Comparison of ENCODE assay signal across 8 cellular contexts in genomic region chr6:16704706-16705402, GRCh38. TPM values are rescaled to one million over a fixed set of nuclear protein-coding genes. Genes with fewer than 3 reads are reported as not detected.
DNase-seq lines count a peak whose midpoint lies in the region; ATAC-seq and TF ChIP-seq lines count a peak whose summit lies in the region.

No MANE protein-coding gene starts in this region.

- TF ChIP-seq CTCF in lower lobe of right lung (IDR thresholded peaks at IDR 0.05) (no peak), Calu3 (IDR thresholded peaks at IDR 0.05; ENCODE audit: unreplicated experiment) (no peak)

- CTCF ChIA-PET in Calu3 (lab: Charles Lee): no interaction called here

- no peaks in the 10 kb centered on the region for H3K9me3 Mint-ChIP-seq in Calu3 (ENCODE audit: low read depth, unreplicated experiment)

- H3K36me3 ChIP-seq in lower lobe of right lung (no peaks in the 10 kb centered on the region), aorta (ENCODE audit: control insufficient read depth in 1 of 2, insufficient read depth in 2 of 2, low read length in 1 of 2) (no peaks in the 10 kb centered on the region)

- no peak overlapping the region for H3K27ac Mint-ChIP-seq in Calu3 (ENCODE audit: unreplicated experiment)

- ATAC-seq in lower lobe of right lung (peak; percentile 49 to 64), aorta (ENCODE audit: low FRiP score) (peak; percentile 49), GM19023 (IDR thresholded peaks at IDR 0.05; ENCODE audit: unreplicated experiment) (no peak), GM21526 (IDR thresholded peaks at IDR 0.05; ENCODE audit: low FRiP score, unreplicated experiment) (no peak)

- DNase-seq in stimulated activated naive CD4-positive, alpha-beta T cell treated with Interleukin-2 at 50 U/mL for 16 hours (lab: John Stamatoyannopoulos, UW): peak; percentile 64
- DNase-seq in stimulated activated naive CD4-positive, alpha-beta T cell (lab: John Stamatoyannopoulos, UW): no peak
- peak; percentile 51 for DNase-seq in activated naive CD4-positive, alpha-beta T cell treated with anti-CD3 and anti-CD28 coated beads, Interleukin-2, amount 50 U/mL, for 16 hours
- no peak for DNase-seq in lower lobe of right lung
- no peak for DNase-seq in aorta
- DNase-seq in Calu3: no peak

- no peaks in the 10 kb centered on the region for H3K27me3 Mint-ChIP-seq in Calu3 (ENCODE audit: unreplicated experiment)

- H3K4me1 Mint-ChIP-seq in Calu3 (ENCODE audit: low read depth, unreplicated experiment): peaks cover 22% of the 10 kb centered on the region

- no peak overlapping the region for H3K27ac ChIP-seq in lower lobe of right lung
- peak overlapping the region in 1 of 2 donors; percentile 37 for H3K27ac ChIP-seq in aorta (ENCODE audit: low read depth in 1 of 2, low read length in 2 of 2)

- no peaks in the 10 kb centered on the region for H3K27me3 ChIP-seq in lower lobe of right lung (ENCODE audit: low read depth)
- no peaks in the 10 kb centered on the region for H3K27me3 ChIP-seq in aorta (ENCODE audit: control insufficient read depth in 1 of 2, insufficient read depth in 2 of 2, low read length in 1 of 2)

- no peak overlapping the region for H3K4me3 Mint-ChIP-seq in Calu3 (ENCODE audit: low read depth, unreplicated experiment)

- intact Hi-C loops in lower lobe of right lung (cut with DNase I) (no loop called here), aorta (cut with DNase I) (loop anchor here (10.0 kb wide), 2 partner anchors 50 to 60 kb away; partner anchors contain the start of gene ATXN1 (in 1 of the 2)), Calu3 (cut with micrococcal nuclease; ENCODE audit: unreplicated experiment) (no loop called here)

- peaks cover 44% of the 10 kb centered on the region for H3K4me1 ChIP-seq in lower lobe of right lung
- peaks cover 2 to 6% of the 10 kb centered on the region in 2 donors for H3K4me1 ChIP-seq in aorta (ENCODE audit: control insufficient read depth in 1 of 2, insufficient read depth in 2 of 2, low read length in 2 of 2)

- WGBS in aorta, 2 donors: 17 to 27% methylated on average over 8 of the region's 8 CpGs

- H3K9me3 ChIP-seq in lower lobe of right lung: no peaks in the 10 kb centered on the region
- H3K9me3 ChIP-seq in aorta (ENCODE audit: control insufficient read depth, low read length): no peaks in the 10 kb centered on the region

- no TSS peak for BruUV-seq in Calu3 (replicated peaks; lab: Mats Ljungman, UMichigan)

- H3K36me3 Mint-ChIP-seq in Calu3 (ENCODE audit: insufficient read depth, unreplicated experiment): no peaks in the 10 kb centered on the region

- H3K4me3 ChIP-seq in lower lobe of right lung: no peak overlapping the region
- peak overlapping the region; percentile 42 to 68 for H3K4me3 ChIP-seq in aorta (ENCODE audit: low read length in 2 of 2)

RNA-seq across cellular contexts. Expression of gene ATXN1, which starts 56.4 kb away (rescaled TPM):
- total RNA-seq in lower lobe of right lung: 75.9 TPM
- total RNA-seq in aorta: 10 to 100 TPM; 77.3 to 85.5 TPM
- polyA plus RNA-seq in aorta: 10 to 100 TPM; 11.5 to 14.2 TPM
- total RNA-seq in Calu3 (2022): 16.6 and 19.7 TPM in 2 replicates

Comparison
In these comparisons a context has a peak if more than half of its experiments do, and no peak if none do; other contexts are left out.
1. DNase-seq: peak in stimulated activated naive CD4-positive, alpha-beta T cell treated with Interleukin-2 at 50 U/mL for 16 hours (single experiment) and activated naive CD4-positive, alpha-beta T cell treated with anti-CD3 and anti-CD28 coated beads, Interleukin-2, amount 50 U/mL, for 16 hours (single experiment); none in stimulated activated naive CD4-positive, alpha-beta T cell (0 of 6), lower lobe of right lung (single experiment), aorta (0 of 2) and Calu3 (single experiment).
2. ATAC-seq: peak in lower lobe of right lung (2 of 2) and aorta (single experiment); none in GM19023 (single experiment) and GM21526 (single experiment).
3. intact Hi-C loops: an anchor here in aorta (10.0 kb wide); none called in lower lobe of right lung and Calu3.